Comparison of ENCODE assay signal across 8 cellular contexts in genomic region chr1:159854693-159855192, GRCh38. TPM values are rescaled to one million over a fixed set of nuclear protein-coding genes. Genes with fewer than 3 reads are reported as not detected.
A peak's percentile ranks its signal among the peaks of the same experiment; 100 is the strongest.
DNase-seq lines count a peak whose midpoint lies in the region; ATAC-seq lines count a peak whose summit lies in the region.

No MANE protein-coding gene starts in this region.

- in situ Hi-C loops in ACHN (cut with HindIII; ENCODE audit: low pct_ligation_motif_present, low pct_unique_long_range_greater_than_20kb, low sequenced_read_pairs) = no loop called here

- peak overlapping the region; percentile 60 to 69 for H3K4me3 ChIP-seq in esophagus (ENCODE audit: low read depth in 1 of 2, low read length in 2 of 2)
- H3K4me3 ChIP-seq in mucosa of rectum (ENCODE audit: low read length in 2 of 2) = peak overlapping the region; percentile 79 to 80

- DNase-seq in ACHN = peak; percentile 92
- DNase-seq in OCI-M1 (lab: John Stamatoyannopoulos, UW) = peak; percentile 50
- DNase-seq in activated T-cell treated with anti-CD3 and anti-CD28 coated beads, Interleukin-2, amount 50 U/mL, for 48 hours = peak; percentile 81 to 88
- peak; percentile 35 to 49 for DNase-seq in stimulated activated CD8-positive, alpha-beta memory T cell treated with anti-CD3 and anti-CD28 coated beads, Interleukin-4, amount 100 ng/mL, for 1 hour (ENCODE audit: low read depth in 2 of 2, low spot score in 1 of 2)

- H3K9ac ChIP-seq in mucosa of rectum (ENCODE audit: low read depth in 1 of 2, low read length in 2 of 2) = peak overlapping the region; percentile 91 to 94

- ATAC-seq in GM19023 (IDR thresholded peaks at IDR 0.05; ENCODE audit: unreplicated experiment) (peak; percentile 79), HG03378 (IDR thresholded peaks at IDR 0.05; ENCODE audit: unreplicated experiment) (peak; percentile 70)

- H3K27ac ChIP-seq in esophagus (ENCODE audit: low read depth in 2 of 2, low read length in 1 of 2) (peak overlapping the region; percentile 94), mucosa of rectum (ENCODE audit: low read depth in 2 of 2, low read length in 2 of 2) (peak overlapping the region; percentile 97 to 98)

- H3K4me1 ChIP-seq in esophagus (ENCODE audit: control insufficient read depth in 2 of 2, insufficient read depth in 2 of 2, low read length in 1 of 2) (peaks cover 2 to 13% of the 10 kb centered on the region in 2 donors), mucosa of rectum (ENCODE audit: control insufficient read depth in 2 of 2, insufficient read depth in 2 of 2, low read length in 2 of 2) (peaks cover 2 to 7% of the 10 kb centered on the region in 2 donors)

- H3K9me3 ChIP-seq in esophagus (ENCODE audit: control insufficient read depth in 2 of 2, insufficient read depth in 1 of 2, low read depth in 1 of 2, low read length in 1 of 2) (no peaks in the 10 kb centered on the region), mucosa of rectum (ENCODE audit: control insufficient read depth in 2 of 2, low read length in 2 of 2) (no peaks in the 10 kb centered on the region)

- H3K27me3 ChIP-seq in esophagus (ENCODE audit: control insufficient read depth in 1 of 2, insufficient read depth in 2 of 2, low read length in 2 of 2) (no peaks in the 10 kb centered on the region), mucosa of rectum (ENCODE audit: control insufficient read depth in 2 of 2, insufficient read depth in 2 of 2, low read length in 2 of 2) (no peaks in the 10 kb centered on the region)

- H3K36me3 ChIP-seq in esophagus (ENCODE audit: control insufficient read depth in 2 of 2, insufficient read depth in 2 of 2, low read length in 1 of 2) (no peaks in the 10 kb centered on the region), mucosa of rectum (ENCODE audit: control insufficient read depth in 2 of 2, insufficient read depth in 2 of 2, low read length in 2 of 2) (no peaks in the 10 kb centered on the region)

- 0% methylated on average over 50 to 59 of the region's 59 CpGs for WGBS in esophagus, 2 donors

RNA-seq across cellular contexts. Expression of gene VSIG8, which starts 7.7 kb away (rescaled TPM):
- polyA plus RNA-seq in esophagus = 1 to 10 TPM; 4.2 to 4.4 TPM

RNA-seq across cellular contexts. Expression of gene SLAMF8, which starts 28.1 kb away (rescaled TPM):
- under 1 TPM; 0.33 to 0.81 TPM for polyA plus RNA-seq in esophagus

RNA-seq across cellular contexts. Expression of gene CFAP45, which starts 45.2 kb away (rescaled TPM):
- under 1 TPM; 0.44 to 0.61 TPM for polyA plus RNA-seq in esophagus

RNA-seq across cellular contexts. Expression of gene FCRL6, which starts 52.6 kb away (rescaled TPM):
- under 1 TPM; 0.04 to 0.08 TPM for polyA plus RNA-seq in esophagus

Comparison
In these comparisons a context has a peak if more than half of its experiments do, and no peak if none do; other contexts are left out.
1. Peak in every context shown above with its lines: DNase-seq, ATAC-seq, H3K4me3 ChIP-seq and H3K27ac ChIP-seq.
2. DNase-seq: peak in every context shown above with its lines; median percentile 92 in ACHN; 84 in activated T-cell treated with anti-CD3 and anti-CD28 coated beads, Interleukin-2, amount 50 U/mL, for 48 hours; 50 in OCI-M1; 42 in stimulated activated CD8-positive, alpha-beta memory T cell treated with anti-CD3 and anti-CD28 coated beads, Interleukin-4, amount 100 ng/mL, for 1 hour.